ENCODE assay signal across 30 cellular contexts in genomic region chr5:1115123-1115815, GRCh38.
"Had no signal": no experiment of that assay in that cellular context is flagged by ENCODE, and none has a peak within 500 bp of the region (broad histone marks: within the 10 kb centered on the region; RNA-seq: fewer than 3 reads in every experiment).

No MANE protein-coding gene starts in this region.

- H3K9ac ChIP-seq: parathyroid adenoma had no signal

- H3K4me2 ChIP-seq: smooth muscle cell had no signal

- ATAC-seq: heart right ventricle; left cardiac atrium; left lung; naive thymus-derived CD4-positive, alpha-beta T cell; sciatic nerve; stimulated activated naive CD8-positive, alpha-beta T cell treated with anti-CD3 and anti-CD28 coated beads, Interleukin-15, amount 100 ng/mL, for 72 hours had no signal

- H3K36me3 ChIP-seq: colonic mucosa, esophagus muscularis mucosa, heart right ventricle, left lung, neutrophil, prostate gland, right atrium auricular region, thyroid gland had no signal

- H3K27me3 ChIP-seq: colonic mucosa, esophagus muscularis mucosa, right atrium auricular region, thyroid gland had no signal

- H3K4me3 ChIP-seq: colonic mucosa, esophagus muscularis mucosa, heart right ventricle, left lung, prostate gland, right atrium auricular region, smooth muscle cell, thyroid gland had no signal

- H3K27ac ChIP-seq: colonic mucosa, esophagus muscularis mucosa, heart right ventricle, left lung, neutrophil, parathyroid adenoma, prostate gland, right atrium auricular region, thyroid gland had no signal

- H3K4me3 Mint-ChIP-seq: mesothelial cell of epicardium; nephron progenitor cell; stimulated activated naive CD8-positive, alpha-beta T cell treated with anti-CD3 and anti-CD28 coated beads, Interleukin-15, amount 100 ng/mL, for 72 hours had no signal

- H2AFZ ChIP-seq: parathyroid adenoma had no signal

- H3K27ac Mint-ChIP-seq: mesothelial cell of epicardium; nephron progenitor cell; stimulated activated naive CD8-positive, alpha-beta T cell treated with anti-CD3 and anti-CD28 coated beads, Interleukin-15, amount 100 ng/mL, for 72 hours had no signal

- H3K9me3 ChIP-seq: colonic mucosa, esophagus muscularis mucosa, heart right ventricle, left lung, neutrophil, prostate gland, right atrium auricular region, thyroid gland had no signal

- H3K36me3 Mint-ChIP-seq: mesothelial cell of epicardium had no signal

- FAIRE-seq: endothelial cell of umbilical vein, islet of Langerhans had no signal

- H3K9me3 Mint-ChIP-seq: mesothelial cell of epicardium; naive thymus-derived CD4-positive, alpha-beta T cell; nephron progenitor cell; stimulated activated naive CD8-positive, alpha-beta T cell treated with anti-CD3 and anti-CD28 coated beads, Interleukin-15, amount 100 ng/mL, for 72 hours had no signal

- DNase-seq: colonic mucosa; dermis blood vessel endothelial cell; effector memory CD4-positive, alpha-beta T cell; foreskin melanocyte; glutamatergic neuron; heart right ventricle; hippocampal formation; left cardiac atrium; left lung; mesenchymal stem cell; naive thymus-derived CD4-positive, alpha-beta T cell; nephron progenitor cell; stimulated activated CD4-positive, alpha-beta T cell treated with anti-CD3 and anti-CD28 coated beads, Interleukin-12 subunit alpha, Interleukin-12 subunit beta, amount 100 ng/mL, for 4 hours; stimulated activated CD4-positive, alpha-beta T cell treated with anti-CD3 and anti-CD28 coated beads, Interleukin-1b, Interleukin-23, amount 100 ng/mL, for 48 hours; stimulated activated CD4-positive, alpha-beta T cell treated with anti-CD3 and anti-CD28 coated beads, Interleukin-4, amount 100 ng/mL, for 1 hour; stimulated activated CD8-positive, alpha-beta memory T cell treated with anti-CD3 and anti-CD28 coated beads, Interleukin-4, amount 100 ng/mL, for 48 hours; stimulated activated naive CD4-positive, alpha-beta T cell; stimulated activated naive CD8-positive, alpha-beta T cell treated with anti-CD3 and anti-CD28 coated beads, Interleukin-15, amount 100 ng/mL, for 72 hours; thyroid gland; trophoblast cell had no signal
